In genomic region chr2:189116059-189116458, GRCh38 we compare ENCODE assay signal across 11 cellular contexts.
DNase-seq lines count a peak whose midpoint lies in the region; ATAC-seq, FAIRE-seq and TF ChIP-seq lines count a peak whose summit lies in the region.
"Had no signal": no experiment of that assay in that cellular context is flagged by ENCODE, and none has a peak within 500 bp of the region (broad histone marks: within the 10 kb centered on the region; RNA-seq: fewer than 3 reads in every experiment).

No MANE protein-coding gene starts in this region.

- no peak for TF ChIP-seq CTCF in keratinocyte (optimal IDR thresholded peaks at IDR 0.05 in 1 of 3, IDR thresholded peaks at IDR 0.05 in 1 of 3, conservative IDR thresholded peaks at IDR 0.05 in 1 of 3; ENCODE audit: extremely low read depth in 1 of 3, insufficient read depth in 2 of 3, low read length in 3 of 3)

- no peaks in the 10 kb centered on the region for H3K36me3 Mint-ChIP-seq in activated T-cell treated with anti-CD3 and anti-CD28 coated beads, Interleukin-2, amount 50 U/mL, for 24 hours (ENCODE audit: low read depth)
- H3K36me3 Mint-ChIP-seq: T-cell had no signal

- no peak for FAIRE-seq in keratinocyte (lab: Jason Lieb, UNC)

- no peaks in the 10 kb centered on the region for H4K20me1 ChIP-seq in keratinocyte (ENCODE audit: control insufficient read depth, extremely low read depth, insufficient read depth, low read length)

- peak overlapping the region; percentile 49 for H2AFZ ChIP-seq in keratinocyte (ENCODE audit: control insufficient read depth, low read length)

- H3K4me1 Mint-ChIP-seq in activated T-cell treated with anti-CD3 and anti-CD28 coated beads, Interleukin-2, amount 50 U/mL, for 24 hours (ENCODE audit: low read depth), result peaks cover 19% of the 10 kb centered on the region
- H3K4me1 Mint-ChIP-seq: T-cell had no signal

- H3K9me3 Mint-ChIP-seq in activated T-cell treated with anti-CD3 and anti-CD28 coated beads, Interleukin-2, amount 50 U/mL, for 24 hours, result no peaks in the 10 kb centered on the region
- H3K9me3 Mint-ChIP-seq: T-cell had no signal

- H3K9ac ChIP-seq in keratinocyte (ENCODE audit: control insufficient read depth, extremely low read depth, insufficient read depth, low read length) (no peak overlapping the region), subcutaneous abdominal adipose tissue (ENCODE audit: low read length in 5 of 5) (no peak overlapping the region)

- no peaks in the 10 kb centered on the region for H3K27me3 Mint-ChIP-seq in activated T-cell treated with anti-CD3 and anti-CD28 coated beads, Interleukin-2, amount 50 U/mL, for 24 hours

- no peak overlapping the region for H3K4me3 Mint-ChIP-seq in activated T-cell treated with anti-CD3 and anti-CD28 coated beads, Interleukin-2, amount 50 U/mL, for 24 hours
- H3K4me3 Mint-ChIP-seq: T-cell had no signal

- H3K27ac ChIP-seq in keratinocyte (ENCODE audit: control insufficient read depth, insufficient read depth, low read length) (no peak overlapping the region), subcutaneous abdominal adipose tissue (ENCODE audit: low read depth, low read length) (peak overlapping the region; percentile 52)

- ATAC-seq in SK-N-SH treated with all-trans-retinoic acid at 6 μM for 48 hours (peak; percentile 25), GM18909 (IDR thresholded peaks at IDR 0.05; ENCODE audit: poor library complexity, unreplicated experiment) (no peak), HG03097 (IDR thresholded peaks at IDR 0.05; ENCODE audit: low FRiP score, unreplicated experiment) (no peak)
- ATAC-seq: HCT116, T-cell had no signal

- H3K27me3 ChIP-seq in keratinocyte (ENCODE audit: control insufficient read depth, extremely low read depth, insufficient read depth, low read length) (no peaks in the 10 kb centered on the region), subcutaneous abdominal adipose tissue (ENCODE audit: control insufficient read depth in 5 of 5, insufficient read depth in 4 of 5, low read length in 5 of 5) (no peaks in the 10 kb centered on the region)

- H3K4me1 ChIP-seq in keratinocyte (ENCODE audit: control insufficient read depth, extremely low read depth, insufficient read depth, low read length) (no peaks in the 10 kb centered on the region), subcutaneous abdominal adipose tissue (ENCODE audit: control insufficient read depth in 5 of 5, insufficient read depth in 5 of 5, low read length in 5 of 5) (peaks cover 0 to 23% (median 20%) of the 10 kb centered on the region in 5 donors)

- H3K79me2 ChIP-seq in keratinocyte (ENCODE audit: control insufficient read depth, insufficient read depth, low read length), result no peaks in the 10 kb centered on the region

- H3K9me3 ChIP-seq in keratinocyte (ENCODE audit: control insufficient read depth, low read depth, low read length) (no peaks in the 10 kb centered on the region), subcutaneous abdominal adipose tissue (ENCODE audit: control insufficient read depth in 5 of 5, low read length in 5 of 5) (no peaks in the 10 kb centered on the region)

- DNase-seq in activated T-cell treated with anti-CD3 and anti-CD28 coated beads, Interleukin-2, amount 50 U/mL, for 24 hours, result no peak
- DNase-seq in activated T-cell treated with anti-CD3 and anti-CD28 coated beads for 4 hours (no peak), keratinocyte (ENCODE audit: low read depth, low spot score) (no peak), SW 1271 (lab: John Stamatoyannopoulos, UW) (no peak)
- DNase-seq: activated T-cell treated with anti-CD3 and anti-CD28 coated beads, Interleukin-2, amount 50 U/mL, for 1 hour; T-cell had no signal

- H3K4me3 ChIP-seq in keratinocyte (ENCODE audit: control insufficient read depth in 2 of 3, extremely low read depth in 1 of 3, insufficient read depth in 2 of 3, low read depth in 1 of 3, low read length in 3 of 3) (no peak overlapping the region), subcutaneous abdominal adipose tissue (ENCODE audit: low read depth in 1 of 5, low read length in 5 of 5) (no peak overlapping the region)

- no peaks in the 10 kb centered on the region for H3K9me1 ChIP-seq in keratinocyte (ENCODE audit: control insufficient read depth, extremely low read depth, insufficient read depth, low read length)

- H3K36me3 ChIP-seq in keratinocyte (ENCODE audit: control insufficient read depth in 2 of 2, extremely low read depth in 1 of 2, insufficient read depth in 2 of 2, low read length in 2 of 2) (no peaks in the 10 kb centered on the region), subcutaneous abdominal adipose tissue (ENCODE audit: control insufficient read depth in 5 of 5, insufficient read depth in 5 of 5, low read length in 5 of 5) (no peaks in the 10 kb centered on the region)

- dilution Hi-C loops in keratinocyte (cut with MboI; ENCODE audit: extremely low pct_ligation_motif_present, low sequenced_read_pairs), result no loop called here

- no peak overlapping the region for H3K4me2 ChIP-seq in keratinocyte (ENCODE audit: control insufficient read depth, extremely low read depth, insufficient read depth, low read depth, low read length)

- H3K27ac Mint-ChIP-seq in activated T-cell treated with anti-CD3 and anti-CD28 coated beads, Interleukin-2, amount 50 U/mL, for 24 hours, result peak overlapping the region; percentile 63
- H3K27ac Mint-ChIP-seq: T-cell had no signal

TF ChIP-seq in SK-N-SH treated with all-trans-retinoic acid at 6 μM for 48 hours, 23 proteins besides CTCF, POLR2A, EP300 and RAD21:
- TF ChIP-seq TOX (CRISPR knock-in tag; IDR thresholded peaks at IDR 0.05; ENCODE audit: borderline replicate concordance) (no peak), TCF4 (CRISPR knock-in tag; IDR thresholded peaks at IDR 0.05; ENCODE audit: borderline replicate concordance) (no peak), TSHZ2 (CRISPR knock-in tag; IDR thresholded peaks at IDR 0.05) (no peak), BACH2 (CRISPR knock-in tag; IDR thresholded peaks at IDR 0.05; ENCODE audit: borderline replicate concordance) (no peak), ZNF70 (CRISPR knock-in tag; IDR thresholded peaks at IDR 0.05) (no peak), OSR1 (CRISPR knock-in tag; IDR thresholded peaks at IDR 0.05) (no peak), ZNF565 (CRISPR knock-in tag; conservative IDR thresholded peaks at IDR 0.05; ENCODE audit: low read depth) (no peak), GLIS3 (CRISPR knock-in tag; IDR thresholded peaks at IDR 0.05) (no peak), ESRRG (CRISPR knock-in tag; IDR thresholded peaks at IDR 0.05) (no peak), ZFP30 (CRISPR knock-in tag; IDR thresholded peaks at IDR 0.05) (no peak), CSRNP3 (CRISPR knock-in tag; IDR thresholded peaks at IDR 0.05) (no peak), PPARA (CRISPR knock-in tag; IDR thresholded peaks at IDR 0.05; ENCODE audit: borderline replicate concordance) (no peak), ZNF8 (CRISPR knock-in tag; IDR thresholded peaks at IDR 0.05) (no peak), PATZ1 (CRISPR knock-in tag; IDR thresholded peaks at IDR 0.05; ENCODE audit: borderline replicate concordance) (no peak), SNAI2 (CRISPR knock-in tag; IDR thresholded peaks at IDR 0.05) (no peak)
